In the genomic region with DNA sequence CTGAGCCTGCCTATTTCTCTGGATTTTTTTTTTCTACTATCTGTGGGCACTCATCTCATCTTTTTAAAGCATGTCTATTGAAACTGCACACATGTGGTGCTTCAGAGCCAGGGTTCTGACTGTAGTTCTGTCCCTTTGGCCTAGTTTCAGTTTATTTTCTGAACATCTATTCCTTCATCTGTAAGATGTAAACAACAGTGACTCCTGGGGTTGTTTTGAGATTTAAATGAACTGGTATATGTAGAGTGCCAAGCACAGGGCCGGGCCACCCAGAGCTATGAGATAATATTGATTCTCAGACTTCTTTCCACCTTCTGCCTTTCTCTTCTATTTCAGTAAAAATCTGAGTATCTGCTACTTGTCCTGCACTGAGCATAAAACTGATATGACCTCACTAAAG, we compare ENCODE assay signal across 7 cellular contexts.
"Had no signal": no experiment of that assay in that cellular context is flagged by ENCODE, and none has a peak within 500 bp of the region (broad histone marks: within the 10 kb centered on the region; RNA-seq: fewer than 3 reads in every experiment).

No MANE protein-coding gene starts in this region.

- H3K27ac ChIP-seq: HL-60 had no signal

- DNase-seq: GOT3, H7, HFFc6 had no signal

- ATAC-seq: HCT116 had no signal

- H3K4me3 ChIP-seq: HAP-1 had no signal

- H3K4me1 ChIP-seq: HAP-1 had no signal

- H3K4me3 Mint-ChIP-seq: HFFc6, IgD-negative memory B cell had no signal

- H3K36me3 ChIP-seq: HAP-1 had no signal

- H3K27ac Mint-ChIP-seq: HFFc6, IgD-negative memory B cell had no signal

- H3K9me3 Mint-ChIP-seq: HFFc6, IgD-negative memory B cell had no signal

- H3K9me3 ChIP-seq: HAP-1 had no signal
